Comparison of ENCODE assay signal across 9 cellular contexts in the genomic region with DNA sequence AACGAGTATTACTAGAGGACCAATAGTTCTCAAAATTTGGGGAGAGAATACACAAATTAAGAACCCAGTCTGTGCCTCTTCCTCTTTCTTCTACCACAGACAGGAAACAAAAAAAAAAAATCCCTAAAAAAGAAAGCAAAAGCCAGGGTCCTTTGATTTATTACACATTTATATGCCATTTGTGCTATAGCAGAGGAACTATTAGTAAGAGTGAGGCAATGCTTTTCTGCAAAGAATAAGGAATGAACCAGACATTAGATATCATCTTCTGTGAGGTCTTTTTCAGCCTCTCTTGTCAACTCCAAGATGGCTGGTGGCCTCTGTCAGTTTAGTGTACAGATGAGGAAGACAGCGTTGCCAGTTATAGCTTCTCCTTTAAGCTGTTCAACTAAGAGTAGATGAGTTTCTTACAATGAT.
A peak's percentile ranks its signal among the peaks of the same experiment; 100 is the strongest.
DNase-seq lines count a peak whose midpoint lies in the region; ATAC-seq lines count a peak whose summit lies in the region.
"Had no signal": no experiment of that assay in that cellular context is flagged by ENCODE, and none has a peak within 500 bp of the region (broad histone marks: within the 10 kb centered on the region; RNA-seq: fewer than 3 reads in every experiment).

No MANE protein-coding gene starts in this region.

- peak overlapping the region; percentile 35 for H3K4me3 Mint-ChIP-seq in activated CD4-positive, alpha-beta T cell treated with anti-CD3 and anti-CD28 coated beads for 36 hours

- no peak overlapping the region for H3K18ac ChIP-seq in neuronal stem cell (ENCODE audit: low read length)

- peak; percentile 60 for ATAC-seq in activated CD4-positive, alpha-beta T cell treated with anti-CD3 and anti-CD28 coated beads for 36 hours
- ATAC-seq in HG02759 (IDR thresholded peaks at IDR 0.05; ENCODE audit: unreplicated experiment) (peak; percentile 64), HG03442 (IDR thresholded peaks at IDR 0.05; ENCODE audit: unreplicated experiment) (no peak)
- ATAC-seq: A549 had no signal

- H3K4me2 ChIP-seq in neuronal stem cell (ENCODE audit: insufficient read depth, low read length, poor library complexity, severe bottlenecking), result no peak overlapping the region
- H3K4me2 ChIP-seq: A549 had no signal

- no peaks in the 10 kb centered on the region for H3K27me3 Mint-ChIP-seq in activated CD4-positive, alpha-beta T cell treated with anti-CD3 and anti-CD28 coated beads for 36 hours

- peaks cover 0 to 2% of the 10 kb centered on the region in 2 donors for H3K4me1 ChIP-seq in neuronal stem cell (ENCODE audit: control insufficient read depth in 2 of 2, insufficient read depth in 1 of 2, low read depth in 1 of 2, low read length in 2 of 2)
- H3K4me1 ChIP-seq: A549 had no signal

- peaks cover 33% of the 10 kb centered on the region for H3K4me1 Mint-ChIP-seq in activated CD4-positive, alpha-beta T cell treated with anti-CD3 and anti-CD28 coated beads for 36 hours

- no peaks in the 10 kb centered on the region for H3K27me3 ChIP-seq in neuronal stem cell (ENCODE audit: control insufficient read depth in 3 of 3, insufficient read depth in 3 of 3, low read depth in 1 of 3, low read length in 3 of 3)

- H3K36me3 Mint-ChIP-seq in activated CD4-positive, alpha-beta T cell treated with anti-CD3 and anti-CD28 coated beads for 36 hours (ENCODE audit: low read depth), result peaks cover 26% of the 10 kb centered on the region

- H3K23ac ChIP-seq in neuronal stem cell (ENCODE audit: low read depth, low read length, poor library complexity), result no peak overlapping the region

- H3K27ac ChIP-seq in neuronal stem cell (replicated peaks; ENCODE audit: low read length), result peak overlapping the region; percentile 20
- H3K27ac ChIP-seq: A549 had no signal

- no peaks in the 10 kb centered on the region for H3K9me3 ChIP-seq in neuronal stem cell (replicated peaks in 1 of 2; ENCODE audit: control insufficient read depth in 2 of 2, insufficient read depth in 1 of 2, low read depth in 1 of 2, low read length in 2 of 2)
- H3K9me3 ChIP-seq: A549 had no signal

- DNase-seq in activated CD4-positive, alpha-beta T cell treated with anti-CD3 and anti-CD28 coated beads for 36 hours, result peak; percentile 13
- no peak for DNase-seq in activated CD4-positive, alpha-beta T cell treated with anti-CD3 and anti-CD28 coated beads, Interleukin-2, amount 50 U/mL, for 48 hours
- DNase-seq in SKM-1 (lab: John Stamatoyannopoulos, UW; ENCODE audit: unreplicated experiment) (peak; percentile 47), neuronal stem cell (ENCODE audit: low spot score) (no peak), NCI-H187 (lab: John Stamatoyannopoulos, UW) (no peak)
- DNase-seq in stimulated activated CD4-positive, alpha-beta T cell treated with anti-CD3 and anti-CD28 coated beads, Interleukin-1b, Interleukin-23, amount 100 ng/mL, for 48 hours, result no peak

- no peak overlapping the region for H2AK5ac ChIP-seq in neuronal stem cell (ENCODE audit: low read depth, low read length)

- no peaks in the 10 kb centered on the region for H3K79me1 ChIP-seq in neuronal stem cell (ENCODE audit: low read depth, low read length)

- H4K91ac ChIP-seq in neuronal stem cell (ENCODE audit: low read depth, low read length, poor library complexity), result no peak overlapping the region

- H3K27ac Mint-ChIP-seq in activated CD4-positive, alpha-beta T cell treated with anti-CD3 and anti-CD28 coated beads for 36 hours, result peak overlapping the region; percentile 94

- peaks cover 2% of the 10 kb centered on the region for H3K9me3 Mint-ChIP-seq in activated CD4-positive, alpha-beta T cell treated with anti-CD3 and anti-CD28 coated beads for 36 hours (ENCODE audit: low read depth)

- POLR2A ChIA-PET in activated CD4-positive, alpha-beta T cell treated with anti-CD3 and anti-CD28 coated beads for 36 hours (lab: Charles Lee), result interaction anchor here (0.6 kb wide), 1 partner anchor 128 kb away, joined by 3 read pairs; a partner anchor contains a TSS

- no peak overlapping the region for H2BK15ac ChIP-seq in neuronal stem cell (ENCODE audit: low read length)

- H3K14ac ChIP-seq in neuronal stem cell (ENCODE audit: low read length), result no peak overlapping the region

- H3K4ac ChIP-seq in neuronal stem cell (ENCODE audit: low read length), result no peak overlapping the region

- CTCF ChIA-PET in activated CD4-positive, alpha-beta T cell treated with anti-CD3 and anti-CD28 coated beads for 36 hours (lab: Charles Lee), result interaction anchor here (0.6 kb wide), 2 partner anchors 22 to 177 kb away, joined by 3 to 6 read pairs; no protein-coding TSS in a partner anchor

- H3K9ac ChIP-seq in neuronal stem cell (ENCODE audit: low read depth, low read length, poor library complexity), result no peak overlapping the region

- intact Hi-C loops in activated CD4-positive, alpha-beta T cell treated with anti-CD3 and anti-CD28 coated beads for 36 hours (cut with DNase I, micrococcal nuclease), result loop anchor here in 1 of 2 experiments (1.0 kb wide), 1 partner anchor 12 kb away; no protein-coding TSS in a partner anchor

- peaks cover 2 to 35% of the 10 kb centered on the region in 2 donors for H3K36me3 ChIP-seq in neuronal stem cell (replicated peaks in 1 of 2; ENCODE audit: control insufficient read depth in 2 of 2, insufficient read depth in 2 of 2, low read length in 2 of 2)

- no peak overlapping the region for H2BK12ac ChIP-seq in neuronal stem cell (ENCODE audit: low read length)

- no peak overlapping the region for H2BK5ac ChIP-seq in neuronal stem cell (ENCODE audit: low read length)

- H3K4me3 ChIP-seq in neuronal stem cell (ENCODE audit: low read length in 2 of 2), result no peak overlapping the region
- H3K4me3 ChIP-seq: A549 had no signal

- no peak overlapping the region for H2AFZ ChIP-seq in neuronal stem cell (ENCODE audit: low read length)

- H2BK120ac ChIP-seq in neuronal stem cell (ENCODE audit: low read depth, low read length), result no peak overlapping the region

- WGBS in neuronal stem cell (ENCODE audit: extremely low coverage in 2 of 2, insufficient read length in 2 of 2, insufficient replicate concordance in 1 of 2), 2 donors, result no CpG with 5 or more reads among the region's 2 CpGs

- no peak overlapping the region for H4K8ac ChIP-seq in neuronal stem cell (ENCODE audit: low read depth, low read length)

Comparison
In these comparisons a context has a peak if more than half of its experiments do, and no peak if none do; other contexts are left out.
1. DNase-seq: peak in activated CD4-positive, alpha-beta T cell treated with anti-CD3 and anti-CD28 coated beads for 36 hours (single experiment) and SKM-1 (single experiment); none in activated CD4-positive, alpha-beta T cell treated with anti-CD3 and anti-CD28 coated beads, Interleukin-2, amount 50 U/mL, for 48 hours (0 of 2), neuronal stem cell (single experiment), NCI-H187 (0 of 2) and stimulated activated CD4-positive, alpha-beta T cell treated with anti-CD3 and anti-CD28 coated beads, Interleukin-1b, Interleukin-23, amount 100 ng/mL, for 48 hours (single experiment).